ENCODE assay signal across 7 cellular contexts in genomic region chr12:113642672-113643071, GRCh38.
"Had no signal": no experiment of that assay in that cellular context is flagged by ENCODE, and none has a peak within 500 bp of the region (broad histone marks: within the 10 kb centered on the region; RNA-seq: fewer than 3 reads in every experiment).

No MANE protein-coding gene starts in this region.

- FAIRE-seq: HepG2, HTR-8/SVneo had no signal

- H3K9ac ChIP-seq: KMS-11 had no signal

- H3K4me2 ChIP-seq: KMS-11 had no signal

- ATAC-seq: HepG2 had no signal

- H3K27ac ChIP-seq: HL-60, KMS-11 had no signal

- DNase-seq: IMR-90, KBM-7, KG1 had no signal
